ENCODE assay signal across 27 cellular contexts in genomic region chr2:185404578-185404977, GRCh38.
"Had no signal": no experiment of that assay in that cellular context is flagged by ENCODE, and none has a peak within 500 bp of the region (broad histone marks: within the 10 kb centered on the region; RNA-seq: fewer than 3 reads in every experiment).

No MANE protein-coding gene starts in this region.

- H3K9me3 ChIP-seq: esophagus squamous epithelium, lower lobe of right lung, mucosa of descending colon, thoracic aorta had no signal

- H3K4me1 ChIP-seq: esophagus squamous epithelium, heart right ventricle, left lung, lower lobe of right lung had no signal

- H3K36me3 ChIP-seq: esophagus squamous epithelium, heart right ventricle, left lung, lower lobe of right lung, thoracic aorta had no signal

- ATAC-seq: activated CD8-positive, alpha-beta T cell treated with anti-CD3 and anti-CD28 coated beads for 36 hours; activated T-cell treated with anti-CD3 and anti-CD28 coated beads, Interleukin-2, amount 50 U/mL, for 4 hours; activated T-helper 17 cell treated with anti-CD3 and anti-CD28 coated beads, Interleukin-2, amount 50 U/mL, for 72 hours; heart right ventricle; left lung; lower lobe of right lung; mucosa of descending colon; natural killer cell treated with Interleukin-12 subunit alpha and Interleukin-12 subunit beta and Interleukin-15 and Interleukin-18, amount 100 ng/mL, for 72 hours; sciatic nerve; stimulated activated effector memory CD8-positive, alpha-beta T cell treated with anti-CD3 and anti-CD28 coated beads, Interleukin-12 subunit alpha, Interleukin-12 subunit beta, amount 100 ng/mL, for 72 hours; WTC11 had no signal

- H3K27me3 ChIP-seq: esophagus squamous epithelium, heart right ventricle, left lung had no signal

- H3K4me3 ChIP-seq: esophagus squamous epithelium, heart right ventricle, left lung, lower lobe of right lung, mucosa of descending colon, skin epidermis, thoracic aorta had no signal

- H3K27ac ChIP-seq: epithelial cell of prostate, esophagus squamous epithelium, heart right ventricle, left lung, lower lobe of right lung, skin epidermis, thoracic aorta had no signal

- DNase-seq: activated CD4-positive, alpha-beta T cell treated with anti-CD3 and anti-CD28 coated beads for 1 hour; activated CD4-positive, alpha-beta T cell treated with anti-CD3 and anti-CD28 coated beads, Interleukin-2, amount 10 ng/mL, durations not matched to agents 7 days and 5 days; activated CD8-positive, alpha-beta T cell treated with anti-CD3 and anti-CD28 coated beads for 36 hours; activated gamma-delta T cell treated with Interleukin-2 at 50 U/mL for 16 hours; activated naive CD4-positive, alpha-beta T cell treated with anti-CD3 and anti-CD28 coated beads, Interleukin-2, amount 50 U/mL, for 16 hours; activated T-cell treated with anti-CD3 and anti-CD28 coated beads, Interleukin-2, amount 50 U/mL, for 4 hours; amniotic stem cell; central memory CD4-positive, alpha-beta T cell; dermis blood vessel endothelial cell; effector CD4-positive, alpha-beta T cell; esophagus squamous epithelium; foreskin melanocyte; heart right ventricle; left lung; lower lobe of right lung; mucosa of descending colon; stimulated activated CD4-positive, alpha-beta T cell treated with anti-CD3 and anti-CD28 coated beads, Interleukin-12 subunit alpha, Interleukin-12 subunit beta, amount 100 ng/mL, for 4 hours; stimulated activated CD4-positive, alpha-beta T cell treated with anti-CD3 and anti-CD28 coated beads, Interleukin-4, amount 100 ng/mL, for 1 hour; trophoblast cell had no signal
